ENCODE assay signal across 6 cellular contexts in genomic region chrX:155267995-155268394, GRCh38. TPM values are rescaled to one million over a fixed set of nuclear protein-coding genes. Genes with fewer than 3 reads are reported as not detected.
DNase-seq lines count a peak whose midpoint lies in the region; ATAC-seq, FAIRE-seq and TF ChIP-seq lines count a peak whose summit lies in the region.
"Not testable (repeated sequence)": the region's sequence is repeated elsewhere in the genome, so short reads cannot be mapped to it uniquely, and the experiment has no call there.

No MANE protein-coding gene starts in this region.

- peak overlapping the region; percentile 58 for H3K27ac Mint-ChIP-seq in CD4-positive, alpha-beta T cell
- H3K27ac Mint-ChIP-seq in T-helper 17 cell, result peak overlapping the region; percentile 57
- H3K27ac Mint-ChIP-seq in activated naive CD4-positive, alpha-beta T cell treated with anti-CD3 and anti-CD28 coated beads, Interleukin-2, amount 50 U/mL, for 24 hours, result peak overlapping the region; percentile 51
- H3K27ac Mint-ChIP-seq in central memory CD8-positive, alpha-beta T cell (ENCODE audit: low read depth), result peak overlapping the region; percentile 72

- H3K79me2 ChIP-seq in K562 (ENCODE audit: control insufficient read depth, insufficient read depth, low read length), result not testable (repeated sequence)

- TF ChIP-seq POLR2A in K562 (conservative IDR thresholded peaks at IDR 0.05), result not testable (repeated sequence)

- H2AFZ ChIP-seq in K562 (ENCODE audit: low read depth, low read length), result not testable (repeated sequence)

- POLR2A ChIA-PET in CD4-positive, alpha-beta T cell (lab: Charles Lee); HEK293 (lab: Yijun Ruan, JAX); K562 (lab: Yijun Ruan, JAX): not testable (repeated sequence)

- not testable (repeated sequence) for H3K4me2 ChIP-seq in K562 (ENCODE audit: insufficient read depth, low read length)

- not testable (repeated sequence) for H3K36me3 ChIP-seq in HEK293 (ENCODE audit: control insufficient read depth in 2 of 2, insufficient read depth in 1 of 2, low read length in 2 of 2); K562 (ENCODE audit: control insufficient read depth, insufficient read depth, low read length)

- not testable (repeated sequence) for TF ChIP-seq RAD21 in K562 (CRISPR knock-in tag; conservative IDR thresholded peaks at IDR 0.05 in 1 of 2, IDR thresholded peaks at IDR 0.05 in 1 of 2)

- not testable (repeated sequence) for H4K20me1 ChIP-seq in K562 (replicated peaks; ENCODE audit: control insufficient read depth, insufficient read depth, low read length)

- not testable (repeated sequence) for H3K4me1 ChIP-seq in HEK293 (ENCODE audit: control insufficient read depth, insufficient read depth, low read length); K562 (replicated peaks in 1 of 2; ENCODE audit: control insufficient read depth in 2 of 2, insufficient read depth in 2 of 2, low read length in 2 of 2)

- TF ChIP-seq CTCF in CD4-positive, alpha-beta T cell (IDR thresholded peaks at IDR 0.05); HEK293 (tag by site-specific recombination; IDR thresholded peaks at IDR 0.05); K562 (IDR thresholded peaks at IDR 0.05 in 2 of 3, conservative IDR thresholded peaks at IDR 0.05 in 1 of 3; ENCODE audit: insufficient read depth in 2 of 3, low read depth in 1 of 3, low read length in 3 of 3): not testable (repeated sequence)

- not testable (repeated sequence) for ATAC-seq in CD4-positive, alpha-beta T cell (ENCODE audit: poor library complexity); T-helper 17 cell; K562; central memory CD8-positive, alpha-beta T cell (replicated peaks; ENCODE audit: extremely low read depth, poor library complexity, severe bottlenecking)

- intact Hi-C loops in CD4-positive, alpha-beta T cell (cut with DNase I, micrococcal nuclease); K562 (cut with micrococcal nuclease): not testable (repeated sequence)

- in situ Hi-C loops in K562 (cut with MboI), result not testable (repeated sequence)

- not testable (repeated sequence) for BruUV-seq in K562 (replicated peaks; lab: Mats Ljungman, UMichigan)

- not testable (repeated sequence) for H3K4me3 Mint-ChIP-seq in CD4-positive, alpha-beta T cell; T-helper 17 cell; activated naive CD4-positive, alpha-beta T cell treated with anti-CD3 and anti-CD28 coated beads, Interleukin-2, amount 50 U/mL, for 24 hours; central memory CD8-positive, alpha-beta T cell

- H3K36me3 Mint-ChIP-seq in CD4-positive, alpha-beta T cell (ENCODE audit: low read depth); T-helper 17 cell (ENCODE audit: low read depth); activated naive CD4-positive, alpha-beta T cell treated with anti-CD3 and anti-CD28 coated beads, Interleukin-2, amount 50 U/mL, for 24 hours; central memory CD8-positive, alpha-beta T cell (ENCODE audit: insufficient read depth): not testable (repeated sequence)

- H3K4me3 ChIP-seq in HEK293 (ENCODE audit: low read depth, low read length); K562: not testable (repeated sequence)

- DNase-seq in CD4-positive, alpha-beta T cell; T-helper 17 cell; K562 (ENCODE audit: extremely low read depth in 1 of 4, low spot score in 3 of 4); central memory CD8-positive, alpha-beta T cell (ENCODE audit: low spot score in 2 of 2): not testable (repeated sequence)

- H3K9me3 ChIP-seq in CD4-positive, alpha-beta T cell (ENCODE audit: control insufficient read depth, low read length); HEK293 (ENCODE audit: control insufficient read depth, insufficient read depth, low read depth, low read length); T-helper 17 cell (ENCODE audit: control insufficient read depth, low read length, poor library complexity, severe bottlenecking); K562 (replicated peaks; ENCODE audit: control insufficient read depth, insufficient read depth, low read depth, low read length): not testable (repeated sequence)

- not testable (repeated sequence) for FAIRE-seq in K562 (lab: Jason Lieb, UNC)

- not testable (repeated sequence) for H3K9me1 ChIP-seq in K562 (ENCODE audit: control insufficient read depth, insufficient read depth, low read length)

- CTCF ChIA-PET in CD4-positive, alpha-beta T cell (lab: Charles Lee); HEK293 (lab: Yijun Ruan, JAX); K562 (lab: Yijun Ruan, JAX; ENCODE audit: low intra/inter-chr PET ratio): not testable (repeated sequence)

- TF ChIP-seq EP300 in K562 (IDR thresholded peaks at IDR 0.05; ENCODE audit: low read length), result not testable (repeated sequence)

- not testable (repeated sequence) for H3K27ac ChIP-seq in CD4-positive, alpha-beta T cell (ENCODE audit: low read depth, low read length); HEK293 (ENCODE audit: extremely low read depth, low read depth, low read length); K562 (ENCODE audit: extremely low read depth, low read depth, low read length)

- H3K4me1 Mint-ChIP-seq in CD4-positive, alpha-beta T cell (ENCODE audit: low read depth), result peaks cover 15% of the 10 kb centered on the region
- H3K4me1 Mint-ChIP-seq in T-helper 17 cell; central memory CD8-positive, alpha-beta T cell: not testable (repeated sequence)
- H3K4me1 Mint-ChIP-seq in activated naive CD4-positive, alpha-beta T cell treated with anti-CD3 and anti-CD28 coated beads, Interleukin-2, amount 50 U/mL, for 24 hours, result peaks cover 12% of the 10 kb centered on the region

- no CpG with 5 or more reads among the region's 1 CpG for WGBS in K562 (ENCODE audit: insufficient coverage, low coverage, missing lambda C conversion rate)

- not testable (repeated sequence) for H3K27me3 ChIP-seq in CD4-positive, alpha-beta T cell (ENCODE audit: control insufficient read depth, insufficient read depth, low read length); K562 (ENCODE audit: control insufficient read depth in 2 of 2, insufficient read depth in 2 of 2, low read length in 2 of 2)

- not testable (repeated sequence) for H3K9ac ChIP-seq in K562 (ENCODE audit: insufficient read depth in 1 of 2, low read depth in 2 of 2, low read length in 2 of 2)

- H3K9me3 Mint-ChIP-seq in CD4-positive, alpha-beta T cell; activated naive CD4-positive, alpha-beta T cell treated with anti-CD3 and anti-CD28 coated beads, Interleukin-2, amount 50 U/mL, for 24 hours; central memory CD8-positive, alpha-beta T cell: not testable (repeated sequence)

- not testable (repeated sequence) for H3K27me3 Mint-ChIP-seq in CD4-positive, alpha-beta T cell; T-helper 17 cell; activated naive CD4-positive, alpha-beta T cell treated with anti-CD3 and anti-CD28 coated beads, Interleukin-2, amount 50 U/mL, for 24 hours; central memory CD8-positive, alpha-beta T cell

RNA-seq across cellular contexts. Expression of gene RAB39B, which starts 3.7 kb away (rescaled TPM):
- 1 to 10 TPM; 5.6 to 5.7 TPM for total RNA-seq in CD4-positive, alpha-beta T cell
- total RNA-seq in T-helper 17 cell (1 to 10 TPM; 6.5 to 7.1 TPM), K562 (2014; rRNA removed) (not detected in 2 replicates), K562 (2014; rRNA removed; fragmentation: Illumina TruSeq; extraction: Trizol) (0.04 TPM in 1 of 2 replicates, not detected in the other), K562 (2015; rRNA removed; fragmentation: Illumina TruSeq; extraction: Trizol) (not detected in 2 replicates), K562 (2021) (0.07 and 0.09 TPM in 2 replicates)
- total RNA-seq in K562 (2011; cell fraction: chromatin; rRNA removed; ENCODE audit: low replicate concordance), result not detected in 2 replicates
- not detected in 2 replicates for total RNA-seq in K562 (2011; cell fraction: nucleolus; rRNA removed)
- total RNA-seq in K562 (2011; cell fraction: nucleoplasm; rRNA removed), result not detected in 2 replicates
- polyA plus RNA-seq in K562 (2011; rRNA removed) (0.03 TPM in 1 of 2 replicates, not detected in the other), K562 (2014; fragmentation: Illumina TruSeq; extraction: Trizol) (0.04 TPM in 1 of 2 replicates, not detected in the other), K562 (2014; fragmentation: Nextera tagmentation; extraction: Ambion mirVana) (not detected), K562 (2014; rRNA removed) (not detected in 2 replicates)
- polyA plus RNA-seq in K562 (2011; cell fraction: cytosol; rRNA removed), result not detected in 2 replicates
- polyA plus RNA-seq in K562 (2011; cell fraction: nucleus; rRNA removed), result 0.08 TPM in 1 of 2 replicates, not detected in the other
- polyA plus RNA-seq in K562 (2012), result 0.01 and 0.07 TPM in 2 replicates
- not detected in 2 replicates for polyA minus RNA-seq in K562 (2011; rRNA and poly(A)+ RNA removed)
- polyA minus RNA-seq in K562 (2011; cell fraction: cytosol; rRNA and poly(A)+ RNA removed), result not detected in 2 replicates
- polyA minus RNA-seq in K562 (2011; cell fraction: nucleus; rRNA and poly(A)+ RNA removed), result not detected in 2 replicates

RNA-seq across cellular contexts. Expression of gene VBP1, which starts 51.7 kb away (rescaled TPM):
- total RNA-seq in CD4-positive, alpha-beta T cell, result 1 to 10 TPM; 8.5 to 8.7 TPM
- total RNA-seq in T-helper 17 cell (10 to 100 TPM; 18.9 to 21.0 TPM), K562 (2014; rRNA removed) (69.5 and 83.2 TPM in 2 replicates), K562 (2014; rRNA removed; fragmentation: Illumina TruSeq; extraction: Trizol) (176 and 199 TPM in 2 replicates), K562 (2015; rRNA removed; fragmentation: Illumina TruSeq; extraction: Trizol) (130 and 142 TPM in 2 replicates), K562 (2021) (123 and 126 TPM in 2 replicates)
- 5.3 and 20.1 TPM in 2 replicates for total RNA-seq in K562 (2011; cell fraction: chromatin; rRNA removed; ENCODE audit: low replicate concordance)
- total RNA-seq in K562 (2011; cell fraction: nucleolus; rRNA removed), result 4.5 and 6.2 TPM in 2 replicates
- 15.5 and 26.0 TPM in 2 replicates for total RNA-seq in K562 (2011; cell fraction: nucleoplasm; rRNA removed)
- polyA plus RNA-seq in K562 (2011; rRNA removed) (71.0 and 151 TPM in 2 replicates), K562 (2014; fragmentation: Illumina TruSeq; extraction: Trizol) (130 and 175 TPM in 2 replicates), K562 (2014; fragmentation: Nextera tagmentation; extraction: Ambion mirVana) (100 to 1,000 TPM; 245 to 263 TPM), K562 (2014; rRNA removed) (98.8 and 113 TPM in 2 replicates)
- 14.8 and 43.5 TPM in 2 replicates for polyA plus RNA-seq in K562 (2011; cell fraction: cytosol; rRNA removed)
- polyA plus RNA-seq in K562 (2011; cell fraction: nucleus; rRNA removed), result 11.2 and 21.2 TPM in 2 replicates
- polyA plus RNA-seq in K562 (2012), result 94.9 and 124 TPM in 2 replicates
- 93.9 and 114 TPM in 2 replicates for polyA minus RNA-seq in K562 (2011; rRNA and poly(A)+ RNA removed)
- polyA minus RNA-seq in K562 (2011; cell fraction: cytosol; rRNA and poly(A)+ RNA removed), result 20.6 and 28.2 TPM in 2 replicates
- polyA minus RNA-seq in K562 (2011; cell fraction: nucleus; rRNA and poly(A)+ RNA removed), result 4.6 and 12.6 TPM in 2 replicates

Comparison
In these comparisons a context has a peak if more than half of its experiments do, and no peak if none do; other contexts are left out.
1. RNA of gene RAB39B, which starts 3.7 kb away (total RNA-seq): 6.5 to 7.1 TPM in T-helper 17 cell and 5.6 to 5.7 TPM in CD4-positive, alpha-beta T cell; 0.04 to 0.09 TPM in K562; every median in the first group is over 4 times any median in the second.
2. Peak in every context shown above with its lines, with median percentiles within 50 percentile points of each other: H3K27ac Mint-ChIP-seq.